Comparison of ENCODE assay signal across 8 cellular contexts in genomic region chr11:18012314-18012905, GRCh38. TPM values are rescaled to one million over a fixed set of nuclear protein-coding genes. Genes with fewer than 3 reads are reported as not detected.
DNase-seq lines count a peak whose midpoint lies in the region; ATAC-seq and TF ChIP-seq lines count a peak whose summit lies in the region.

No MANE protein-coding gene starts in this region.

- ATAC-seq in GM18867 (IDR thresholded peaks at IDR 0.05; ENCODE audit: unreplicated experiment) (peak; percentile 5), upper lobe of left lung (ENCODE audit: low FRiP score in 2 of 2) (peak in 1 of 2 donors; percentile 39)

- H3K27me3 Mint-ChIP-seq in IgD-negative memory B cell: no peaks in the 10 kb centered on the region

- 7 to 20% methylated on average over 2 to 31 of the region's 39 CpGs for whole genome bisulfite sequencing in upper lobe of left lung, 2 donors

- H3K4me1 ChIP-seq in muscle layer of duodenum (ENCODE audit: control insufficient read depth in 1 of 2, insufficient read depth in 2 of 2, low read length in 2 of 2) (peaks cover 0 to 3% of the 10 kb centered on the region in 2 donors), upper lobe of left lung (peaks cover 6 to 17% (median 7%) of the 10 kb centered on the region in 4 donors)

- no peaks in the 10 kb centered on the region for H3K9me3 ChIP-seq in muscle layer of duodenum (ENCODE audit: control insufficient read depth in 1 of 2, low read length in 2 of 2)
- H3K9me3 ChIP-seq in upper lobe of left lung: no peaks in the 10 kb centered on the region

- peak overlapping the region; percentile 57 to 98 (median 64) for H3K27ac Mint-ChIP-seq in IgD-negative memory B cell

- H3K9me3 Mint-ChIP-seq in IgD-negative memory B cell: peaks cover 0 to 5% (median 0%) of the 10 kb centered on the region in 3 donors

- H3K4me3 Mint-ChIP-seq in IgD-negative memory B cell: peak overlapping the region; percentile 95 to 100 (median 100)

- H3K36me3 ChIP-seq in muscle layer of duodenum (ENCODE audit: control insufficient read depth in 1 of 2, insufficient read depth in 2 of 2, low read length in 2 of 2) (peaks cover 0 to 2% of the 10 kb centered on the region in 2 donors), upper lobe of left lung (no peaks in the 10 kb centered on the region)

- peaks cover 3% of the 10 kb centered on the region for H3K36me3 Mint-ChIP-seq in IgD-negative memory B cell

- TF ChIP-seq POLR2A in erythroblast (IDR thresholded peaks at IDR 0.05; ENCODE audit: low read length): no peak
- TF ChIP-seq POLR2A in upper lobe of left lung (IDR thresholded peaks at IDR 0.05): no peak

- TF ChIP-seq CTCF in WI38 (IDR thresholded peaks at IDR 0.05; ENCODE audit: low read depth, low read length): no peak
- no peak for TF ChIP-seq CTCF in upper lobe of left lung (IDR thresholded peaks at IDR 0.05)

- peaks cover 10 to 17% (median 16%) of the 10 kb centered on the region in 3 donors for H3K4me1 Mint-ChIP-seq in IgD-negative memory B cell

- no peaks in the 10 kb centered on the region for H3K27me3 ChIP-seq in muscle layer of duodenum (ENCODE audit: low read depth, low read length)
- no peaks in the 10 kb centered on the region for H3K27me3 ChIP-seq in upper lobe of left lung

- H3K27ac ChIP-seq in muscle layer of duodenum (ENCODE audit: low read length) (peak overlapping the region; percentile 2), upper lobe of left lung (peak overlapping the region; percentile 76 to 90 (median 85))

- no peak for TF ChIP-seq EP300 in upper lobe of left lung (IDR thresholded peaks at IDR 0.05)

- peak; percentile 6 for DNase-seq in AG08395 (ENCODE audit: low spot score)
- DNase-seq in erythroblast (lab: John Stamatoyannopoulos, UW): peak; percentile 52 to 53
- DNase-seq in upper lobe of left lung: peak in 1 of 2 donors; percentile 23
- no peak for DNase-seq in activated gamma-delta T cell treated with Interleukin-2 at 50 U/mL for 16 hours

- H3K4me3 ChIP-seq in WI38 (ENCODE audit: low read depth, low read length): peak overlapping the region; percentile 87
- H3K4me3 ChIP-seq in muscle layer of duodenum (ENCODE audit: low read depth in 1 of 2, low read length in 2 of 2): peak overlapping the region; percentile 93 to 95
- H3K4me3 ChIP-seq in upper lobe of left lung: peak overlapping the region; percentile 53 to 73 (median 68)

RNA-seq across cellular contexts. Expression of gene SERGEF, which starts 0.4 kb away (rescaled TPM):
- 68.0 TPM for polyA plus RNA-seq in IgD-negative memory B cell
- total RNA-seq in upper lobe of left lung: 10 to 100 TPM; 21.7 to 40.5 (median 34.8) TPM

RNA-seq across cellular contexts. Expression of gene TPH1, which starts 33.7 kb away (rescaled TPM):
- polyA plus RNA-seq in IgD-negative memory B cell: not detected
- under 1 TPM in 5 of 6 donors, not detected in 1; 0.13 to 0.79 (median 0.40) TPM for total RNA-seq in upper lobe of left lung
